In the genomic region with DNA sequence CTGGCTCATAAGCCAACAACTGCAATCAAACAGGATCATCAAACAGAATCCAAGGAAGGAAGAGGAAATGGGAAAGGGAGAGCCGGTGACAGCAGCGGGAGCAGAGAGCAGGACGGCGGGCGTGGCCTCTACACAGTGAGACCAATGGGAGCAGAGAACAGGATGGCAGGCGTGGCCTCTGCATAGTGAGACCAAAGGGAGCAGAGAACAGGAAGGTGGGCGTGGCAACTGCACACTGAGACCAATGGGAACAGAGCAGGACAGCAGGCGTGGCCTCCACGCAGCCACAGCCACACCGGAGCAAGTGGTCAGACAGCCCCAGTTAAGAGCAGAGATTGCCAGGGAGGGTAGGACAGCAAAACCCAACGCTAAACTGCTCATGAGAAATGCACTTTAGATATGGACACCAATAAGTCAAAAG, we compare ENCODE assay signal across 8 cellular contexts. TPM values are rescaled to one million over a fixed set of nuclear protein-coding genes. Genes with fewer than 3 reads are reported as not detected.
DNase-seq lines count a peak whose midpoint lies in the region; ATAC-seq and TF ChIP-seq lines count a peak whose summit lies in the region.

No MANE protein-coding gene starts in this region.

- in situ Hi-C loops in astrocyte of the cerebellum (cut with HindIII; ENCODE audit: low sequenced_read_pairs), result no loop called here

- H3K27me3 ChIP-seq in right atrium auricular region, result no peaks in the 10 kb centered on the region

- H3K4me1 ChIP-seq in right atrium auricular region, result peaks cover 0 to 9% of the 10 kb centered on the region in 2 donors

- no peak overlapping the region for H3K27ac ChIP-seq in right atrium auricular region

- TF ChIP-seq CTCF in astrocyte of the cerebellum (IDR thresholded peaks at IDR 0.05; ENCODE audit: low read depth, low read length, missing control alignments), result no peak
- no peak for TF ChIP-seq CTCF in right atrium auricular region (IDR thresholded peaks at IDR 0.05)

- H3K9me3 ChIP-seq in right atrium auricular region, result peaks cover 0 to 1% of the 10 kb centered on the region in 2 donors

- ATAC-seq in HG03095 (IDR thresholded peaks at IDR 0.05; ENCODE audit: unreplicated experiment), result peak; percentile 62
- no peak for ATAC-seq in HG03196 (IDR thresholded peaks at IDR 0.05; ENCODE audit: unreplicated experiment)

- H3K4me3 ChIP-seq in astrocyte of the cerebellum (ENCODE audit: low read depth, low read length) (no peak overlapping the region), right atrium auricular region (peak overlapping the region; percentile 9 to 22)

- no peaks in the 10 kb centered on the region for H3K36me3 ChIP-seq in right atrium auricular region

- DNase-seq in activated CD4-positive, alpha-beta T cell treated with anti-CD3 and anti-CD28 coated beads for 48 hours, result peak; percentile 61
- DNase-seq in activated CD4-positive, alpha-beta T cell treated with anti-CD3 and anti-CD28 coated beads, Interleukin-2, amount 50 U/mL, for 1 hour, result no peak
- DNase-seq in NCI-H510A treated with DMSO at 0.1 percent for 48 hours (lab: John Stamatoyannopoulos, UW) (peak; percentile 67), astrocyte of the cerebellum (ENCODE audit: low read depth) (peak; percentile 60), right atrium auricular region (ENCODE audit: low spot score) (peak; percentile 79), pulmonary artery endothelial cell (ENCODE audit: low read depth, low spot score) (peak; percentile 89)

RNA-seq across cellular contexts. Expression of a gene that starts 16.4 kb away (rescaled TPM):
- total RNA-seq in right atrium auricular region, result not detected
- total RNA-seq in pulmonary artery endothelial cell, result 0.14 TPM in 1 of 2 replicates, not detected in the other

RNA-seq across cellular contexts. Expression of a gene that starts 24.6 kb away (rescaled TPM):
- total RNA-seq in right atrium auricular region, result not detected
- not detected in 2 replicates for total RNA-seq in pulmonary artery endothelial cell
